ENCODE assay signal across 16 cellular contexts in the genomic region with DNA sequence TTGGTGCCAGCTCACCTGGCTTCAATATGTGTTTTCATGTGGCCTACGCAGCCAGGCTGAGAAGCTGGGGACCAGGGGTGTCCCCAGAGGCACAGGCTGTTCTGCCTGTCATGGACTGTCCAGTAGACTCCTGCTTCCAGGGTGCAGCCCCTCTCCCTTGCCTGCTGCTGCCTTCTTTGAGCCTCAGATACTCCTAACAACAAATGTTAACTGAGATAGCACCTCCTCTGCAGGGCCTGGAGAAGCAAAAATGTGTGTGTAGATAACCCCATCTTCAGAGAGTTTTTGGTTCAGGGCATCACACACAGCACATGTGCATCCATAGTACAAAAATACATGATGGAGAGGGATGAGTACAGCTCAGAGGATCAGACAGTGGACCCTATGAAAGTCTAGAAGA. TPM values are rescaled to one million over a fixed set of nuclear protein-coding genes. Genes with fewer than 3 reads are reported as not detected.
DNase-seq lines count a peak whose midpoint lies in the region; ATAC-seq, FAIRE-seq and TF ChIP-seq lines count a peak whose summit lies in the region.
"Had no signal": no experiment of that assay in that cellular context is flagged by ENCODE, and none has a peak within 500 bp of the region (broad histone marks: within the 10 kb centered on the region; RNA-seq: fewer than 3 reads in every experiment).

No MANE protein-coding gene starts in this region.

- H3K27me3 ChIP-seq in keratinocyte (ENCODE audit: control insufficient read depth, extremely low read depth, insufficient read depth, low read length) (no peaks in the 10 kb centered on the region), subcutaneous abdominal adipose tissue (ENCODE audit: control insufficient read depth in 5 of 5, insufficient read depth in 4 of 5, low read length in 5 of 5) (no peaks in the 10 kb centered on the region), colonic mucosa (no peaks in the 10 kb centered on the region)
- H3K27me3 ChIP-seq: right atrium auricular region had no signal

- peaks cover 44% of the 10 kb centered on the region for H3K36me3 Mint-ChIP-seq in activated CD8-positive, alpha-beta memory T cell treated with anti-CD3 and anti-CD28 coated beads, Interleukin-2, amount 10 ng/mL, durations not matched to agents 7 days and 5 days
- H3K36me3 Mint-ChIP-seq in activated CD8-positive, alpha-beta T cell treated with anti-CD3 and anti-CD28 coated beads for 36 hours (ENCODE audit: low read depth) = peaks cover 90% of the 10 kb centered on the region

- H3K36me3 ChIP-seq in keratinocyte (ENCODE audit: control insufficient read depth in 2 of 2, extremely low read depth in 1 of 2, insufficient read depth in 2 of 2, low read length in 2 of 2) (no peaks in the 10 kb centered on the region), subcutaneous abdominal adipose tissue (ENCODE audit: control insufficient read depth in 5 of 5, insufficient read depth in 5 of 5, low read length in 5 of 5) (no peaks in the 10 kb centered on the region), colonic mucosa (no peaks in the 10 kb centered on the region)
- H3K36me3 ChIP-seq: right atrium auricular region had no signal

- peak overlapping the region; percentile 59 for H3K27ac Mint-ChIP-seq in activated CD8-positive, alpha-beta memory T cell treated with anti-CD3 and anti-CD28 coated beads, Interleukin-2, amount 10 ng/mL, durations not matched to agents 7 days and 5 days
- peak overlapping the region; percentile 97 for H3K27ac Mint-ChIP-seq in activated CD8-positive, alpha-beta T cell treated with anti-CD3 and anti-CD28 coated beads for 36 hours
- H3K27ac Mint-ChIP-seq: nephron had no signal

- no peak for FAIRE-seq in keratinocyte (lab: Jason Lieb, UNC)
- FAIRE-seq: endothelial cell of umbilical vein had no signal

- H3K27ac ChIP-seq in keratinocyte (ENCODE audit: control insufficient read depth, insufficient read depth, low read length) (peak overlapping the region; percentile 42), subcutaneous abdominal adipose tissue (ENCODE audit: low read depth, low read length) (peak overlapping the region; percentile 51), colonic mucosa (no peak overlapping the region)
- H3K27ac ChIP-seq: right atrium auricular region had no signal

- DNase-seq in activated CD8-positive, alpha-beta memory T cell treated with anti-CD3 and anti-CD28 coated beads, Interleukin-2, amount 10 ng/mL, durations not matched to agents 7 days and 5 days = no peak
- no peak for DNase-seq in activated CD8-positive, alpha-beta memory T cell treated with anti-CD3 and anti-CD28 coated beads, Interleukin-2, amount 50 U/mL, for 4 hours
- DNase-seq in activated CD8-positive, alpha-beta T cell treated with anti-CD3 and anti-CD28 coated beads for 36 hours = no peak
- DNase-seq in keratinocyte (ENCODE audit: low read depth, low spot score) = no peak
- DNase-seq in colonic mucosa = no peak
- DNase-seq in stimulated activated CD4-positive, alpha-beta T cell treated with anti-CD3 and anti-CD28 coated beads, Interleukin-1b, Interleukin-23, amount 100 ng/mL, for 48 hours = no peak
- no peak for DNase-seq in left colon
- DNase-seq: activated CD4-positive, CD25-positive, alpha-beta regulatory T cell; activated effector memory CD4-positive, alpha-beta T cell treated with Interleukin-2 at 50 U/mL for 16 hours; left cardiac atrium; NCI-H1105 treated with DMSO at 0.1 percent for 48 hours had no signal

- H3K79me2 ChIP-seq in keratinocyte (ENCODE audit: control insufficient read depth, insufficient read depth, low read length) = peaks cover 16% of the 10 kb centered on the region

- CTCF ChIA-PET in activated CD8-positive, alpha-beta memory T cell treated with anti-CD3 and anti-CD28 coated beads, Interleukin-2, amount 10 ng/mL, durations not matched to agents 7 days and 5 days (lab: Charles Lee) = interaction anchor here (0.9 to 12.6 kb wide), 5 partner anchors 11 to 373 kb away, joined by 3 to 160 read pairs (median 7); a partner anchor contains a TSS
- CTCF ChIA-PET in activated CD8-positive, alpha-beta T cell treated with anti-CD3 and anti-CD28 coated beads for 36 hours (lab: Charles Lee) = interaction anchor here (0.8 to 4.7 kb wide), 7 partner anchors 9 to 373 kb away, joined by 3 to 29 read pairs (median 3); a partner anchor contains a TSS

- H3K9me3 Mint-ChIP-seq in activated CD8-positive, alpha-beta memory T cell treated with anti-CD3 and anti-CD28 coated beads, Interleukin-2, amount 10 ng/mL, durations not matched to agents 7 days and 5 days (ENCODE audit: low read depth) = no peaks in the 10 kb centered on the region
- peaks cover 1% of the 10 kb centered on the region for H3K9me3 Mint-ChIP-seq in activated CD8-positive, alpha-beta T cell treated with anti-CD3 and anti-CD28 coated beads for 36 hours
- H3K9me3 Mint-ChIP-seq: nephron had no signal

- no peak for ATAC-seq in activated CD8-positive, alpha-beta memory T cell treated with anti-CD3 and anti-CD28 coated beads, Interleukin-2, amount 10 ng/mL, durations not matched to agents 7 days and 5 days
- ATAC-seq in activated CD8-positive, alpha-beta T cell treated with anti-CD3 and anti-CD28 coated beads for 36 hours = no peak
- no peak for ATAC-seq in left colon
- ATAC-seq: SK-N-SH treated with all-trans-retinoic acid at 6 μM for 48 hours had no signal

- no peak for TF ChIP-seq CTCF in activated CD8-positive, alpha-beta T cell treated with anti-CD3 and anti-CD28 coated beads for 36 hours (IDR thresholded peaks at IDR 0.05)
- TF ChIP-seq CTCF in keratinocyte (optimal IDR thresholded peaks at IDR 0.05 in 1 of 3, IDR thresholded peaks at IDR 0.05 in 1 of 3, conservative IDR thresholded peaks at IDR 0.05 in 1 of 3; ENCODE audit: extremely low read depth in 1 of 3, insufficient read depth in 2 of 3, low read length in 3 of 3) (no peak), colonic mucosa (IDR thresholded peaks at IDR 0.05) (no peak)

- peak overlapping the region; percentile 37 for H3K4me2 ChIP-seq in keratinocyte (ENCODE audit: control insufficient read depth, extremely low read depth, insufficient read depth, low read depth, low read length)

- H3K4me1 ChIP-seq in keratinocyte (ENCODE audit: control insufficient read depth, extremely low read depth, insufficient read depth, low read length) (peaks cover 74% of the 10 kb centered on the region), subcutaneous abdominal adipose tissue (ENCODE audit: control insufficient read depth in 5 of 5, insufficient read depth in 5 of 5, low read length in 5 of 5) (peaks cover 0 to 80% (median 61%) of the 10 kb centered on the region in 5 donors), colonic mucosa (no peaks in the 10 kb centered on the region)

- dilution Hi-C loops in keratinocyte (cut with MboI; ENCODE audit: extremely low pct_ligation_motif_present, low sequenced_read_pairs) = no loop called here

- no peak overlapping the region for H2AFZ ChIP-seq in keratinocyte (ENCODE audit: control insufficient read depth, low read length)

- H3K4me3 Mint-ChIP-seq in activated CD8-positive, alpha-beta memory T cell treated with anti-CD3 and anti-CD28 coated beads, Interleukin-2, amount 10 ng/mL, durations not matched to agents 7 days and 5 days = no peak overlapping the region
- H3K4me3 Mint-ChIP-seq in activated CD8-positive, alpha-beta T cell treated with anti-CD3 and anti-CD28 coated beads for 36 hours = peak overlapping the region; percentile 47
- H3K4me3 Mint-ChIP-seq: nephron had no signal

- H3K4me1 Mint-ChIP-seq in activated CD8-positive, alpha-beta memory T cell treated with anti-CD3 and anti-CD28 coated beads, Interleukin-2, amount 10 ng/mL, durations not matched to agents 7 days and 5 days = peaks cover 95% of the 10 kb centered on the region
- H3K4me1 Mint-ChIP-seq in activated CD8-positive, alpha-beta T cell treated with anti-CD3 and anti-CD28 coated beads for 36 hours (ENCODE audit: low read depth) = peaks cover 79% of the 10 kb centered on the region

- H3K9ac ChIP-seq in keratinocyte (ENCODE audit: control insufficient read depth, extremely low read depth, insufficient read depth, low read length) (no peak overlapping the region), subcutaneous abdominal adipose tissue (ENCODE audit: low read length in 5 of 5) (no peak overlapping the region), colonic mucosa (ENCODE audit: low read depth in 2 of 2, low read length in 2 of 2) (no peak overlapping the region)

- intact Hi-C loops in activated CD8-positive, alpha-beta T cell treated with anti-CD3 and anti-CD28 coated beads for 36 hours (cut with micrococcal nuclease) = no loop called here
- intact Hi-C loops in colonic mucosa (cut with DNase I) (no loop called here), left colon (cut with DNase I, micrococcal nuclease) (no loop called here)

- H3K4me3 ChIP-seq in keratinocyte (ENCODE audit: control insufficient read depth in 2 of 3, extremely low read depth in 1 of 3, insufficient read depth in 2 of 3, low read depth in 1 of 3, low read length in 3 of 3) = no peak overlapping the region
- no peak overlapping the region for H3K4me3 ChIP-seq in subcutaneous abdominal adipose tissue (ENCODE audit: low read depth in 1 of 5, low read length in 5 of 5)
- no peak overlapping the region for H3K4me3 ChIP-seq in colonic mucosa
- H3K4me3 ChIP-seq: right atrium auricular region had no signal

- H3K27me3 Mint-ChIP-seq in activated CD8-positive, alpha-beta memory T cell treated with anti-CD3 and anti-CD28 coated beads, Interleukin-2, amount 10 ng/mL, durations not matched to agents 7 days and 5 days = no peaks in the 10 kb centered on the region
- H3K27me3 Mint-ChIP-seq in activated CD8-positive, alpha-beta T cell treated with anti-CD3 and anti-CD28 coated beads for 36 hours = no peaks in the 10 kb centered on the region

- H3K9me1 ChIP-seq in keratinocyte (ENCODE audit: control insufficient read depth, extremely low read depth, insufficient read depth, low read length) = peaks cover 2% of the 10 kb centered on the region

- H3K9me3 ChIP-seq in keratinocyte (ENCODE audit: control insufficient read depth, low read depth, low read length) (no peaks in the 10 kb centered on the region), subcutaneous abdominal adipose tissue (ENCODE audit: control insufficient read depth in 5 of 5, low read length in 5 of 5) (no peaks in the 10 kb centered on the region), colonic mucosa (no peaks in the 10 kb centered on the region)
- H3K9me3 ChIP-seq: right atrium auricular region had no signal

- peaks cover 3% of the 10 kb centered on the region for H4K20me1 ChIP-seq in keratinocyte (ENCODE audit: control insufficient read depth, extremely low read depth, insufficient read depth, low read length)

- POLR2A ChIA-PET in activated CD8-positive, alpha-beta T cell treated with anti-CD3 and anti-CD28 coated beads for 36 hours (lab: Charles Lee) = interaction anchor here (0.7 to 12.8 kb wide), 10 partner anchors 8 to 85 kb away, joined by 3 to 147 read pairs (median 5); no protein-coding TSS in a partner anchor

RNA-seq across cellular contexts. Expression of a gene that starts 5.9 kb away (rescaled TPM):
- 100 to 1,000 TPM; 106 to 109 TPM for total RNA-seq in activated CD8-positive, alpha-beta memory T cell treated with anti-CD3 and anti-CD28 coated beads, Interleukin-2, amount 10 ng/mL, durations not matched to agents 7 days and 5 days
- total RNA-seq in activated CD8-positive, alpha-beta T cell treated with anti-CD3 and anti-CD28 coated beads for 36 hours = 100 to 1,000 TPM; 135 to 141 TPM
- polyA plus RNA-seq in keratinocyte = 12.5 to 20.8 TPM (median 15.6 TPM) in 3 replicates
- 35.7 TPM for polyA plus RNA-seq in keratinocyte (2011; ENCODE audit: low read depth)
- polyA plus RNA-seq in keratinocyte (2011; cell fraction: cytosol; rRNA removed) = 9.4 and 14.7 TPM in 2 replicates
- polyA plus RNA-seq in keratinocyte (2011; cell fraction: nucleus; rRNA removed) = 12.1 and 15.3 TPM in 2 replicates
- polyA plus RNA-seq in keratinocyte (2012; ENCODE audit: low replicate concordance) = 10.3 and 27.0 TPM in 2 replicates
- polyA minus RNA-seq in keratinocyte = 0.23 to 15.2 TPM (median 7.0 TPM) in 3 replicates
- 9.6 TPM for polyA minus RNA-seq in keratinocyte (2011; cell fraction: cytosol; rRNA and poly(A)+ RNA removed)
- 7.2 and 13.7 TPM in 2 replicates for polyA minus RNA-seq in keratinocyte (2011; cell fraction: nucleus; rRNA and poly(A)+ RNA removed)
- total RNA-seq in colonic mucosa (10 to 100 TPM; 11.0 to 12.7 TPM), left colon (10 to 100 TPM in 1 of 2 donors, 1 to 10 TPM in 1; 7.0 to 11.8 TPM)

Comparison
In these comparisons a context has a peak if more than half of its experiments do, and no peak if none do; other contexts are left out.
1. RNA of a gene that starts 5.9 kb away (total RNA-seq): 135 to 141 TPM in activated CD8-positive, alpha-beta T cell treated with anti-CD3 and anti-CD28 coated beads for 36 hours and 106 to 109 TPM in activated CD8-positive, alpha-beta memory T cell treated with anti-CD3 and anti-CD28 coated beads, Interleukin-2, amount 10 ng/mL, durations not matched to agents 7 days and 5 days; 11.0 to 12.7 TPM in colonic mucosa and 7.0 to 11.8 TPM in left colon; every median in the first group is over 4 times any median in the second.